In genomic region chr5:159260212-159260611, GRCh38 we compare ENCODE assay signal across 6 cellular contexts. TPM values are rescaled to one million over a fixed set of nuclear protein-coding genes. Genes with fewer than 3 reads are reported as not detected.
DNase-seq lines count a peak whose midpoint lies in the region; ATAC-seq lines count a peak whose summit lies in the region.
"Not testable (repeated sequence)": the region's sequence is repeated elsewhere in the genome, so short reads cannot be mapped to it uniquely, and the experiment has no call there.

No MANE protein-coding gene starts in this region.

- not testable (repeated sequence) for DNase-seq in CD4-positive, alpha-beta memory T cell; activated T-cell treated with anti-CD3 and anti-CD28 coated beads, Interleukin-2, amount 50 U/mL, for 72 hours; activated naive CD4-positive, alpha-beta T cell treated with anti-CD3 and anti-CD28 coated beads, Interleukin-2, amount 10 ng/mL, durations not matched to agents 7 days and 5 days; central memory CD8-positive, alpha-beta T cell (ENCODE audit: low spot score in 2 of 2); natural killer cell treated with Interleukin-12 subunit alpha and Interleukin-12 subunit beta and Interleukin-15 and Interleukin-18, amount 100 ng/mL, for 72 hours (ENCODE audit: low spot score)

- CTCF ChIA-PET in CD4-positive, alpha-beta memory T cell (lab: Charles Lee; ENCODE audit: partially characterized antibody) = interaction anchor here (1.6 kb wide), 1 partner anchor 57 kb away, joined by 5 read pairs; no protein-coding TSS in a partner anchor
- CTCF ChIA-PET in activated naive CD4-positive, alpha-beta T cell treated with anti-CD3 and anti-CD28 coated beads, Interleukin-2, amount 10 ng/mL, durations not matched to agents 7 days and 5 days (lab: Charles Lee) = not testable (repeated sequence)

- ATAC-seq in activated T-cell treated with anti-CD3 and anti-CD28 coated beads, Interleukin-2, amount 50 U/mL, for 72 hours (replicated peaks in 1 of 2); central memory CD8-positive, alpha-beta T cell (replicated peaks; ENCODE audit: extremely low read depth, poor library complexity, severe bottlenecking); natural killer cell treated with Interleukin-12 subunit alpha and Interleukin-12 subunit beta and Interleukin-15 and Interleukin-18, amount 100 ng/mL, for 72 hours; stimulated activated memory B cell treated with anti-CD40 and anti-IgM and Interleukin-4, amounts not matched to agents 10 μg/mL and 1 μg/mL and 100 μg/mL, for 72 hours: not testable (repeated sequence)

- H3K27me3 ChIP-seq in CD4-positive, alpha-beta memory T cell (ENCODE audit: insufficient read depth, low read length) = not testable (repeated sequence)

- peaks cover under 1 to 12% of the 10 kb centered on the region in 2 donors for H3K36me3 Mint-ChIP-seq in CD4-positive, alpha-beta memory T cell
- not testable (repeated sequence) for H3K36me3 Mint-ChIP-seq in activated T-cell treated with anti-CD3 and anti-CD28 coated beads, Interleukin-2, amount 50 U/mL, for 72 hours (ENCODE audit: insufficient read depth in 2 of 2); stimulated activated memory B cell treated with anti-CD40 and anti-IgM and Interleukin-4, amounts not matched to agents 10 μg/mL and 1 μg/mL and 100 μg/mL, for 72 hours
- H3K36me3 Mint-ChIP-seq in activated naive CD4-positive, alpha-beta T cell treated with anti-CD3 and anti-CD28 coated beads, Interleukin-2, amount 10 ng/mL, durations not matched to agents 7 days and 5 days = peaks cover 20% of the 10 kb centered on the region
- peaks cover 12% of the 10 kb centered on the region for H3K36me3 Mint-ChIP-seq in central memory CD8-positive, alpha-beta T cell (ENCODE audit: insufficient read depth)
- H3K36me3 Mint-ChIP-seq in natural killer cell treated with Interleukin-12 subunit alpha and Interleukin-12 subunit beta and Interleukin-15 and Interleukin-18, amount 100 ng/mL, for 72 hours = peaks cover 18% of the 10 kb centered on the region

- not testable (repeated sequence) for H3K27ac ChIP-seq in CD4-positive, alpha-beta memory T cell (ENCODE audit: low read depth, low read length)

- H3K36me3 ChIP-seq in CD4-positive, alpha-beta memory T cell (ENCODE audit: insufficient read depth, low read length) = not testable (repeated sequence)

- peaks cover 27% of the 10 kb centered on the region for H3K4me1 ChIP-seq in CD4-positive, alpha-beta memory T cell (ENCODE audit: insufficient read depth, low read length)

- H3K9me3 Mint-ChIP-seq in CD4-positive, alpha-beta memory T cell; activated T-cell treated with anti-CD3 and anti-CD28 coated beads, Interleukin-2, amount 50 U/mL, for 72 hours; activated naive CD4-positive, alpha-beta T cell treated with anti-CD3 and anti-CD28 coated beads, Interleukin-2, amount 10 ng/mL, durations not matched to agents 7 days and 5 days; central memory CD8-positive, alpha-beta T cell; stimulated activated memory B cell treated with anti-CD40 and anti-IgM and Interleukin-4, amounts not matched to agents 10 μg/mL and 1 μg/mL and 100 μg/mL, for 72 hours: not testable (repeated sequence)
- peaks cover 11% of the 10 kb centered on the region for H3K9me3 Mint-ChIP-seq in natural killer cell treated with Interleukin-12 subunit alpha and Interleukin-12 subunit beta and Interleukin-15 and Interleukin-18, amount 100 ng/mL, for 72 hours

- peak overlapping the region in 4 of 7 donors; percentile 62 to 91 (median 80) for H3K27ac Mint-ChIP-seq in CD4-positive, alpha-beta memory T cell
- peak overlapping the region; percentile 16 for H3K27ac Mint-ChIP-seq in activated T-cell treated with anti-CD3 and anti-CD28 coated beads, Interleukin-2, amount 50 U/mL, for 72 hours
- H3K27ac Mint-ChIP-seq in activated naive CD4-positive, alpha-beta T cell treated with anti-CD3 and anti-CD28 coated beads, Interleukin-2, amount 10 ng/mL, durations not matched to agents 7 days and 5 days; natural killer cell treated with Interleukin-12 subunit alpha and Interleukin-12 subunit beta and Interleukin-15 and Interleukin-18, amount 100 ng/mL, for 72 hours: not testable (repeated sequence)
- peak overlapping the region; percentile 60 for H3K27ac Mint-ChIP-seq in central memory CD8-positive, alpha-beta T cell (ENCODE audit: low read depth)
- H3K27ac Mint-ChIP-seq in stimulated activated memory B cell treated with anti-CD40 and anti-IgM and Interleukin-4, amounts not matched to agents 10 μg/mL and 1 μg/mL and 100 μg/mL, for 72 hours = peak overlapping the region; percentile 19

- H3K4me3 Mint-ChIP-seq in CD4-positive, alpha-beta memory T cell; stimulated activated memory B cell treated with anti-CD40 and anti-IgM and Interleukin-4, amounts not matched to agents 10 μg/mL and 1 μg/mL and 100 μg/mL, for 72 hours: not testable (repeated sequence)
- H3K4me3 Mint-ChIP-seq in activated T-cell treated with anti-CD3 and anti-CD28 coated beads, Interleukin-2, amount 50 U/mL, for 72 hours = peak overlapping the region in 1 of 2 donors; percentile 8
- H3K4me3 Mint-ChIP-seq in activated naive CD4-positive, alpha-beta T cell treated with anti-CD3 and anti-CD28 coated beads, Interleukin-2, amount 10 ng/mL, durations not matched to agents 7 days and 5 days = peak overlapping the region; percentile 40
- peak overlapping the region; percentile 56 for H3K4me3 Mint-ChIP-seq in central memory CD8-positive, alpha-beta T cell
- H3K4me3 Mint-ChIP-seq in natural killer cell treated with Interleukin-12 subunit alpha and Interleukin-12 subunit beta and Interleukin-15 and Interleukin-18, amount 100 ng/mL, for 72 hours = peak overlapping the region; percentile 49

- H3K9me3 ChIP-seq in CD4-positive, alpha-beta memory T cell (ENCODE audit: control insufficient read depth in 1 of 2, low read length in 2 of 2) = not testable (repeated sequence)

- intact Hi-C loops in CD4-positive, alpha-beta memory T cell (cut with micrococcal nuclease) = loop anchor here (5.0 to 10.0 kb wide), 3 partner anchors 152 to 857 kb away; partner anchors contain the start of genes PWWP2A and TTC1

- H3K27me3 Mint-ChIP-seq in CD4-positive, alpha-beta memory T cell; activated T-cell treated with anti-CD3 and anti-CD28 coated beads, Interleukin-2, amount 50 U/mL, for 72 hours (ENCODE audit: low read depth); activated naive CD4-positive, alpha-beta T cell treated with anti-CD3 and anti-CD28 coated beads, Interleukin-2, amount 10 ng/mL, durations not matched to agents 7 days and 5 days; stimulated activated memory B cell treated with anti-CD40 and anti-IgM and Interleukin-4, amounts not matched to agents 10 μg/mL and 1 μg/mL and 100 μg/mL, for 72 hours: not testable (repeated sequence)
- H3K27me3 Mint-ChIP-seq in central memory CD8-positive, alpha-beta T cell = peaks cover 21% of the 10 kb centered on the region
- H3K27me3 Mint-ChIP-seq in natural killer cell treated with Interleukin-12 subunit alpha and Interleukin-12 subunit beta and Interleukin-15 and Interleukin-18, amount 100 ng/mL, for 72 hours = peaks cover 28 to 32% of the 10 kb centered on the region in 2 donors

- H3K4me3 ChIP-seq in CD4-positive, alpha-beta memory T cell (ENCODE audit: low read length in 2 of 2) = not testable (repeated sequence)

- POLR2A ChIA-PET in CD4-positive, alpha-beta memory T cell (lab: Charles Lee; ENCODE audit: partially characterized antibody) = interaction anchor here (0.8 kb wide), 1 partner anchor 102 kb away, joined by 3 read pairs; no protein-coding TSS in a partner anchor

- H3K4me1 Mint-ChIP-seq in CD4-positive, alpha-beta memory T cell = peaks cover 20 to 43% (median 32%) of the 10 kb centered on the region in 4 donors
- H3K4me1 Mint-ChIP-seq in activated T-cell treated with anti-CD3 and anti-CD28 coated beads, Interleukin-2, amount 50 U/mL, for 72 hours (ENCODE audit: low read depth) = peaks cover 30% of the 10 kb centered on the region
- H3K4me1 Mint-ChIP-seq in activated naive CD4-positive, alpha-beta T cell treated with anti-CD3 and anti-CD28 coated beads, Interleukin-2, amount 10 ng/mL, durations not matched to agents 7 days and 5 days = peaks cover 35% of the 10 kb centered on the region
- peaks cover 33% of the 10 kb centered on the region for H3K4me1 Mint-ChIP-seq in central memory CD8-positive, alpha-beta T cell
- H3K4me1 Mint-ChIP-seq in natural killer cell treated with Interleukin-12 subunit alpha and Interleukin-12 subunit beta and Interleukin-15 and Interleukin-18, amount 100 ng/mL, for 72 hours (ENCODE audit: low read depth in 2 of 2) = peaks cover 26% of the 10 kb centered on the region in 2 donors
- H3K4me1 Mint-ChIP-seq in stimulated activated memory B cell treated with anti-CD40 and anti-IgM and Interleukin-4, amounts not matched to agents 10 μg/mL and 1 μg/mL and 100 μg/mL, for 72 hours = peaks cover 24% of the 10 kb centered on the region

RNA-seq across cellular contexts. Expression of gene UBLCP1, which starts 2.9 kb away (rescaled TPM):
- 10 to 100 TPM; 31.6 to 33.4 TPM for total RNA-seq in CD4-positive, alpha-beta memory T cell
- polyA plus RNA-seq in CD4-positive, alpha-beta memory T cell = 10 to 100 TPM; 51.5 to 62.0 TPM
- 10 to 100 TPM; 40.2 to 42.0 TPM for total RNA-seq in activated T-cell treated with anti-CD3 and anti-CD28 coated beads, Interleukin-2, amount 50 U/mL, for 72 hours
- total RNA-seq in natural killer cell treated with Interleukin-12 subunit alpha and Interleukin-12 subunit beta and Interleukin-15 and Interleukin-18, amount 100 ng/mL, for 72 hours = 10 to 100 TPM; 20.3 to 31.9 TPM

RNA-seq across cellular contexts. Expression of gene RNF145, which starts 50.9 kb away (rescaled TPM):
- 10 to 100 TPM; 62.4 to 67.8 TPM for total RNA-seq in CD4-positive, alpha-beta memory T cell
- 10 to 100 TPM; 13.1 to 16.9 TPM for polyA plus RNA-seq in CD4-positive, alpha-beta memory T cell
- total RNA-seq in activated T-cell treated with anti-CD3 and anti-CD28 coated beads, Interleukin-2, amount 50 U/mL, for 72 hours = 100 to 1,000 TPM in 1 of 2 donors, 10 to 100 TPM in 1; 88.7 to 116 TPM
- total RNA-seq in natural killer cell treated with Interleukin-12 subunit alpha and Interleukin-12 subunit beta and Interleukin-15 and Interleukin-18, amount 100 ng/mL, for 72 hours = 100 to 1,000 TPM in 1 of 2 donors, 10 to 100 TPM in 1; 92.3 to 113 TPM
